In genomic region chr5:91092859-91093843, GRCh38 we compare ENCODE assay signal across 2 cellular contexts.
TF ChIP-seq lines count a peak whose summit lies in the region.

No MANE protein-coding gene starts in this region.

TF ChIP-seq in A549, 52 proteins besides CTCF, POLR2A, EP300 and RAD21:
- TF ChIP-seq, protein P1, sequence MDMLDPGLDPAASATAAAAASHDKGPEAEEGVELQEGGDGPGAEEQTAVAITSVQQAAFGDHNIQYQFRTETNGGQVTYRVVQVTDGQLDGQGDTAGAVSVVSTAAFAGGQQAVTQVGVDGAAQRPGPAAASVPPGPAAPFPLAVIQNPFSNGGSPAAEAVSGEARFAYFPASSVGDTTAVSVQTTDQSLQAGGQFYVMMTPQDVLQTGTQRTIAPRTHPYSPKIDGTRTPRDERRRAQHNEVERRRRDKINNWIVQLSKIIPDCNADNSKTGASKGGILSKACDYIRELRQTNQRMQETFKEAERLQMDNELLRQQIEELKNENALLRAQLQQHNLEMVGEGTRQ (IDR thresholded peaks at IDR 0.05): no peak
- TF ChIP-seq MAFK (IDR thresholded peaks at IDR 0.05; ENCODE audit: partially characterized antibody): peak; percentile 88
TF ChIP-seq in A549: peak in this region for 1.

TF ChIP-seq in H1, 55 proteins besides CTCF, POLR2A, EP300 and RAD21 (continued from another document):
- no peak for TF ChIP-seq TCF12 (IDR thresholded peaks at IDR 0.05; ENCODE audit: low read depth, low read length)
- TF ChIP-seq E2F6 (IDR thresholded peaks at IDR 0.05): no peak
- TF ChIP-seq SP1 (IDR thresholded peaks at IDR 0.05; ENCODE audit: low read depth, low read length): no peak
- TF ChIP-seq ASH2L (IDR thresholded peaks at IDR 0.05; ENCODE audit: low read length): no peak
- no peak for TF ChIP-seq TAF7 (optimal IDR thresholded peaks at IDR 0.05; ENCODE audit: borderline replicate concordance, low read depth, low read length)
- TF ChIP-seq TBP (IDR thresholded peaks at IDR 0.05; ENCODE audit: low read depth, low read length): no peak
- no peak for TF ChIP-seq RXRA (IDR thresholded peaks at IDR 0.05; ENCODE audit: insufficient read depth, low read depth, low read length)
- TF ChIP-seq GTF2F1 (IDR thresholded peaks at IDR 0.05; ENCODE audit: borderline replicate concordance, low read depth, low read length): no peak
- TF ChIP-seq CREB1 (IDR thresholded peaks at IDR 0.05): no peak
- no peak for TF ChIP-seq FOSL1 (IDR thresholded peaks at IDR 0.05; ENCODE audit: insufficient read depth, low read depth, low read length)
- no peak for TF ChIP-seq ATF3 (IDR thresholded peaks at IDR 0.05; ENCODE audit: insufficient read depth, low read depth, low read length)
- TF ChIP-seq CTBP2 (IDR thresholded peaks at IDR 0.05; ENCODE audit: borderline replicate concordance, insufficient read depth, insufficient read length, low read length): no peak
